Comparison of ENCODE assay signal across 18 cellular contexts in the genomic region with DNA sequence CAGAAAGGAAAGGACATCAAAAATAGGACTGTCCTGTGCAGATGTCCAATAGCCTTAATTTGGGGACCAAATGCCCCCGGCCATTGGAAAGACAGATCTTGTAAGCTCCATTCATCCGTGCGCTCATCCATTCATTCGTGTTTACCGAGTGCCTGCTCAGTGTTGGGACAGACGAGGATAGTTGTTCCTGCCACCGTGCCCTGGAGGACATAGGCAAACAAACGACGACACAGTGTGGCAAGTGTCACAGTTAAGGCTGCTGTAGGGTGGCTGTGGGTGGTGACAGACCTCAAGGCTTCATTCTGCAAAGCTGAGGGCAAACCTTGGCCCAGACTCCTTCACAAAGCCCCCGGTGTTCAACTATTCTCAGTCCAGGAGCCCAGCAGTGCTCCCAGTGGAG. TPM values are rescaled to one million over a fixed set of nuclear protein-coding genes. Genes with fewer than 3 reads are reported as not detected.
A peak's percentile ranks its signal among the peaks of the same experiment; 100 is the strongest.
DNase-seq lines count a peak whose midpoint lies in the region; ATAC-seq and TF ChIP-seq lines count a peak whose summit lies in the region.
"Had no signal": no experiment of that assay in that cellular context is flagged by ENCODE, and none has a peak within 500 bp of the region (broad histone marks: within the 10 kb centered on the region; RNA-seq: fewer than 3 reads in every experiment).

No MANE protein-coding gene starts in this region.

- TSS peak; percentile 5 for BruUV-seq in Caco-2 (replicated peaks; lab: Mats Ljungman, UMichigan)

- H3K36me3 Mint-ChIP-seq in activated CD4-positive, alpha-beta T cell treated with anti-CD3 and anti-CD28 coated beads, Interleukin-2, amount 10 ng/mL, durations not matched to agents 24 days and 14 days (ENCODE audit: low read depth): peaks cover 64% of the 10 kb centered on the region
- peaks cover 73% of the 10 kb centered on the region for H3K36me3 Mint-ChIP-seq in Caco-2 (ENCODE audit: insufficient read depth, unreplicated experiment)
- peaks cover 72% of the 10 kb centered on the region for H3K36me3 Mint-ChIP-seq in activated CD8-positive, alpha-beta memory T cell treated with anti-CD3 and anti-CD28 coated beads, Interleukin-2, amount 10 ng/mL, durations not matched to agents 7 days and 5 days

- peak overlapping the region; percentile 30 for H3K27ac Mint-ChIP-seq in activated CD4-positive, alpha-beta T cell treated with anti-CD3 and anti-CD28 coated beads, Interleukin-2, amount 10 ng/mL, durations not matched to agents 24 days and 14 days
- H3K27ac Mint-ChIP-seq in Caco-2 (ENCODE audit: unreplicated experiment): no peak overlapping the region
- H3K27ac Mint-ChIP-seq in activated CD8-positive, alpha-beta memory T cell treated with anti-CD3 and anti-CD28 coated beads, Interleukin-2, amount 10 ng/mL, durations not matched to agents 7 days and 5 days: peak overlapping the region; percentile 53
- H3K27ac Mint-ChIP-seq: HFFc6 had no signal

- no peaks in the 10 kb centered on the region for H3K9me3 Mint-ChIP-seq in activated CD4-positive, alpha-beta T cell treated with anti-CD3 and anti-CD28 coated beads, Interleukin-2, amount 10 ng/mL, durations not matched to agents 24 days and 14 days
- H3K9me3 Mint-ChIP-seq in Caco-2 (ENCODE audit: unreplicated experiment): no peaks in the 10 kb centered on the region
- H3K9me3 Mint-ChIP-seq in activated CD8-positive, alpha-beta memory T cell treated with anti-CD3 and anti-CD28 coated beads, Interleukin-2, amount 10 ng/mL, durations not matched to agents 7 days and 5 days (ENCODE audit: low read depth): no peaks in the 10 kb centered on the region
- H3K9me3 Mint-ChIP-seq: HFFc6 had no signal

- ATAC-seq in activated CD8-positive, alpha-beta memory T cell treated with anti-CD3 and anti-CD28 coated beads, Interleukin-2, amount 10 ng/mL, durations not matched to agents 7 days and 5 days: no peak
- ATAC-seq in GM21367 (IDR thresholded peaks at IDR 0.05; ENCODE audit: unreplicated experiment): no peak

- CTCF ChIA-PET in Caco-2 (lab: Charles Lee): interaction anchor here (0.7 kb wide), 1 partner anchor 596 kb away, joined by 3 read pairs; no protein-coding TSS in a partner anchor
- CTCF ChIA-PET in activated CD8-positive, alpha-beta memory T cell treated with anti-CD3 and anti-CD28 coated beads, Interleukin-2, amount 10 ng/mL, durations not matched to agents 7 days and 5 days (lab: Charles Lee): interaction anchor here (2.3 kb wide), 1 partner anchor 25 kb away, joined by 11 read pairs; no protein-coding TSS in a partner anchor

- H3K36me3 ChIP-seq in Caco-2 (ENCODE audit: control insufficient read depth, insufficient read depth, low read length): peaks cover 5% of the 10 kb centered on the region; the same call in 1 of the 2 replicates

- peaks cover 49% of the 10 kb centered on the region for H3K4me1 Mint-ChIP-seq in activated CD4-positive, alpha-beta T cell treated with anti-CD3 and anti-CD28 coated beads, Interleukin-2, amount 10 ng/mL, durations not matched to agents 24 days and 14 days
- H3K4me1 Mint-ChIP-seq in Caco-2 (ENCODE audit: low read depth, unreplicated experiment): peaks cover 28% of the 10 kb centered on the region
- H3K4me1 Mint-ChIP-seq in activated CD8-positive, alpha-beta memory T cell treated with anti-CD3 and anti-CD28 coated beads, Interleukin-2, amount 10 ng/mL, durations not matched to agents 7 days and 5 days: peaks cover 62% of the 10 kb centered on the region

- H3K4me3 Mint-ChIP-seq in activated CD4-positive, alpha-beta T cell treated with anti-CD3 and anti-CD28 coated beads, Interleukin-2, amount 10 ng/mL, durations not matched to agents 24 days and 14 days: no peak overlapping the region
- no peak overlapping the region for H3K4me3 Mint-ChIP-seq in Caco-2 (ENCODE audit: unreplicated experiment)
- no peak overlapping the region for H3K4me3 Mint-ChIP-seq in activated CD8-positive, alpha-beta memory T cell treated with anti-CD3 and anti-CD28 coated beads, Interleukin-2, amount 10 ng/mL, durations not matched to agents 7 days and 5 days
- H3K4me3 Mint-ChIP-seq: HFFc6 had no signal

- H3K4me3 ChIP-seq in Caco-2 (ENCODE audit: low read depth, low read length): no peak overlapping the region
- H3K4me3 ChIP-seq: BLaER1 treated with 17β-estradiol and CSF1 and Interleukin-3, amounts not matched to agents 10 nM and 100 nM had no signal

- POLR2A ChIA-PET in Caco-2 (lab: Charles Lee): no interaction called here

- no peaks in the 10 kb centered on the region for H3K27me3 ChIP-seq in Caco-2 (replicated peaks; ENCODE audit: control insufficient read depth, insufficient read depth, low read length)
- H3K27me3 ChIP-seq: BLaER1 treated with 17β-estradiol and CSF1 and Interleukin-3, amounts not matched to agents 10 nM and 100 nM had no signal

- H3K27me3 Mint-ChIP-seq in activated CD4-positive, alpha-beta T cell treated with anti-CD3 and anti-CD28 coated beads, Interleukin-2, amount 10 ng/mL, durations not matched to agents 24 days and 14 days: no peaks in the 10 kb centered on the region
- H3K27me3 Mint-ChIP-seq in Caco-2 (ENCODE audit: insufficient read depth, unreplicated experiment): no peaks in the 10 kb centered on the region
- H3K27me3 Mint-ChIP-seq in activated CD8-positive, alpha-beta memory T cell treated with anti-CD3 and anti-CD28 coated beads, Interleukin-2, amount 10 ng/mL, durations not matched to agents 7 days and 5 days: no peaks in the 10 kb centered on the region

- H3K9me3 ChIP-seq in Caco-2: no peaks in the 10 kb centered on the region
- H3K9me3 ChIP-seq: BLaER1 treated with 17β-estradiol and CSF1 and Interleukin-3, amounts not matched to agents 10 nM and 100 nM had no signal

- peaks cover 12% of the 10 kb centered on the region for H3K4me1 ChIP-seq in Caco-2

- DNase-seq in activated CD4-positive, alpha-beta T cell treated with anti-CD3 and anti-CD28 coated beads, Interleukin-2, amount 10 ng/mL, durations not matched to agents 24 days and 14 days: no peak
- no peak for DNase-seq in activated CD4-positive, alpha-beta T cell treated with anti-CD3 and anti-CD28 coated beads, Interleukin-2, amount 50 U/mL, for 1 hour
- DNase-seq in Caco-2 (no peak), mesenteric fat pad (ENCODE audit: low spot score) (peak; percentile 39), HCEC 1CT (no peak)
- DNase-seq in activated CD8-positive, alpha-beta memory T cell treated with anti-CD3 and anti-CD28 coated beads, Interleukin-2, amount 10 ng/mL, durations not matched to agents 7 days and 5 days: no peak
- no peak for DNase-seq in stimulated activated CD8-positive, alpha-beta memory T cell treated with anti-CD3 and anti-CD28 coated beads, Interleukin-4, amount 100 ng/mL, for 48 hours
- DNase-seq: DMS 273 treated with DMSO at 0.1 percent for 48 hours, HFFc6, NCI-H1048, NCI-H1436 treated with DMSO at 0.1 percent for 48 hours, NCI-H2029 treated with DMSO at 0.1 percent for 48 hours, NCI-H2171 treated with DMSO at 0.1 percent for 48 hours, NCI-H446 treated with DMSO at 0.1 percent for 48 hours, NCI-H774, SHP77 treated with DMSO at 0.1 percent for 48 hours had no signal

- TF ChIP-seq CTCF in Caco-2 (IDR thresholded peaks at IDR 0.05; ENCODE audit: insufficient read depth in 1 of 2, low read depth in 1 of 2, low read length in 1 of 2, severe bottlenecking in 1 of 2, unreplicated experiment in 1 of 2): no peak

- intact Hi-C loops in activated CD4-positive, alpha-beta T cell treated with anti-CD3 and anti-CD28 coated beads, Interleukin-2, amount 10 ng/mL, durations not matched to agents 24 days and 14 days (cut with micrococcal nuclease): no loop called here
- intact Hi-C loops in Caco-2 (cut with micrococcal nuclease; ENCODE audit: unreplicated experiment): no loop called here

RNA-seq across cellular contexts. Expression of a gene that starts 27.6 kb away (rescaled TPM):
- total RNA-seq in activated CD4-positive, alpha-beta T cell treated with anti-CD3 and anti-CD28 coated beads, Interleukin-2, amount 10 ng/mL, durations not matched to agents 24 days and 14 days: 161 and 164 TPM in 2 replicates
- 111 and 128 TPM in 2 replicates for total RNA-seq in Caco-2 (2022)
- total RNA-seq in activated CD8-positive, alpha-beta memory T cell treated with anti-CD3 and anti-CD28 coated beads, Interleukin-2, amount 10 ng/mL, durations not matched to agents 7 days and 5 days: 100 to 1,000 TPM; 333 to 418 TPM
- 0.39 TPM for total RNA-seq in mesenteric fat pad

Comparison
In these comparisons a context has a peak if more than half of its experiments do, and no peak if none do; other contexts are left out.
1. RNA of a gene that starts 27.6 kb away (total RNA-seq): 333 to 418 TPM in activated CD8-positive, alpha-beta memory T cell treated with anti-CD3 and anti-CD28 coated beads, Interleukin-2, amount 10 ng/mL, durations not matched to agents 7 days and 5 days, 161 to 164 TPM in activated CD4-positive, alpha-beta T cell treated with anti-CD3 and anti-CD28 coated beads, Interleukin-2, amount 10 ng/mL, durations not matched to agents 24 days and 14 days and 111 to 128 TPM in Caco-2; 0.39 TPM in mesenteric fat pad (single experiment); every median in the first group is over 10 times any median in the second.